ENCODE assay signal across 7 cellular contexts in genomic region chr4:71184195-71184781, GRCh38.
DNase-seq lines count a peak whose midpoint lies in the region; ATAC-seq lines count a peak whose summit lies in the region.

No MANE protein-coding gene starts in this region.

- DNase-seq in GDM1 (lab: John Stamatoyannopoulos, UW) (peak; percentile 28), NOMO-1 treated with dmso at 0.1 percent for 144 hours (lab: John Stamatoyannopoulos, UW; ENCODE audit: unreplicated experiment) (peak; percentile 20), amniotic stem cell (lab: John Stamatoyannopoulos, UW) (peak; percentile 59), hippocampal formation (lab: John Stamatoyannopoulos, UW) (peak; percentile 5 to 57)
- DNase-seq in stimulated activated CD4-positive, alpha-beta T cell treated with anti-CD3 and anti-CD28 coated beads, Interleukin-1b, Interleukin-23, amount 100 ng/mL, for 48 hours, result peak; percentile 3

- ATAC-seq in GM19463 (IDR thresholded peaks at IDR 0.05; ENCODE audit: unreplicated experiment) (peak; percentile 32), HG03442 (IDR thresholded peaks at IDR 0.05; ENCODE audit: unreplicated experiment) (peak; percentile 75)

Comparison
In these comparisons a context has a peak if more than half of its experiments do, and no peak if none do; other contexts are left out.
1. Peak in every context shown above with its lines: DNase-seq and ATAC-seq.
2. DNase-seq: peak in every context shown above with its lines; median percentile 59 in amniotic stem cell; 31 in hippocampal formation; 28 in GDM1; 20 in NOMO-1 treated with dmso at 0.1 percent for 144 hours; 3 in stimulated activated CD4-positive, alpha-beta T cell treated with anti-CD3 and anti-CD28 coated beads, Interleukin-1b, Interleukin-23, amount 100 ng/mL, for 48 hours.